Comparison of ENCODE assay signal across 21 cellular contexts in genomic region chr2:113965228-113965627, GRCh38.
"Had no signal": no experiment of that assay in that cellular context is flagged by ENCODE, and none has a peak within 500 bp of the region (broad histone marks: within the 10 kb centered on the region; RNA-seq: fewer than 3 reads in every experiment).

No MANE protein-coding gene starts in this region.

- H3K4me2 ChIP-seq: hepatocyte, smooth muscle cell had no signal

- H3K9me3 Mint-ChIP-seq: naive thymus-derived CD4-positive, alpha-beta T cell; neural crest cell; stimulated activated effector memory CD8-positive, alpha-beta T cell treated with anti-CD3 and anti-CD28 coated beads, Interleukin-12 subunit alpha, Interleukin-12 subunit beta, amount 100 ng/mL, for 72 hours; type B pancreatic cell had no signal

- H3K27ac Mint-ChIP-seq: type B pancreatic cell had no signal

- H3K79me2 ChIP-seq: hepatocyte had no signal

- H3K36me3 ChIP-seq: ovary, thyroid gland, uterus had no signal

- H3K27me3 Mint-ChIP-seq: naive thymus-derived CD4-positive, alpha-beta T cell; type B pancreatic cell had no signal

- H3K4me3 ChIP-seq: dorsolateral prefrontal cortex, hepatocyte, ovary, smooth muscle cell, suprapubic skin, thyroid gland, uterus had no signal

- H3K9me3 ChIP-seq: ovary, suprapubic skin, thyroid gland, uterus had no signal

- H3K4me3 Mint-ChIP-seq: naive thymus-derived CD4-positive, alpha-beta T cell; neural crest cell; stimulated activated effector memory CD8-positive, alpha-beta T cell treated with anti-CD3 and anti-CD28 coated beads, Interleukin-12 subunit alpha, Interleukin-12 subunit beta, amount 100 ng/mL, for 72 hours; type B pancreatic cell had no signal

- H2AFZ ChIP-seq: hepatocyte had no signal

- H3K4me1 Mint-ChIP-seq: stimulated activated effector memory CD8-positive, alpha-beta T cell treated with anti-CD3 and anti-CD28 coated beads, Interleukin-12 subunit alpha, Interleukin-12 subunit beta, amount 100 ng/mL, for 72 hours had no signal

- H3K27ac ChIP-seq: dorsolateral prefrontal cortex, hepatocyte, ovary, suprapubic skin, thyroid gland, uterus had no signal

- H3K4me1 ChIP-seq: uterus had no signal

- DNase-seq: cortex of kidney; dorsolateral prefrontal cortex; effector CD8-positive, alpha-beta T cell; foreskin melanocyte; kidney; left cardiac atrium; left ventricle myocardium superior; ovary; right cardiac atrium; stimulated activated CD4-positive, alpha-beta T cell treated with anti-CD3 and anti-CD28 coated beads, Interleukin-2, amount 100 ng/mL, for 48 hours; stimulated activated CD8-positive, alpha-beta memory T cell treated with anti-CD3 and anti-CD28 coated beads, Interleukin-4, amount 100 ng/mL, for 48 hours; stimulated activated naive CD8-positive, alpha-beta T cell treated with anti-CD3 and anti-CD28 coated beads, Interleukin-15, Interleukin-2, amounts not matched to agents 100 U/mL and 50 U/mL, for 24 hours; thyroid gland; uterus had no signal

- H3K27me3 ChIP-seq: dorsolateral prefrontal cortex, hepatocyte, ovary, suprapubic skin, thyroid gland, uterus had no signal
